9 cellular contexts compared by ENCODE assay signal in genomic region chr12:112926416-112927033, GRCh38. TPM values are rescaled to one million over a fixed set of nuclear protein-coding genes. Genes with fewer than 3 reads are reported as not detected.
DNase-seq lines count a peak whose midpoint lies in the region; TF ChIP-seq lines count a peak whose summit lies in the region.
"Not testable (repeated sequence)": the region's sequence is repeated elsewhere in the genome, so short reads cannot be mapped to it uniquely, and the experiment has no call there.
"Had no signal": no experiment of that assay in that cellular context is flagged by ENCODE, and none has a peak within 500 bp of the region (broad histone marks: within the 10 kb centered on the region; RNA-seq: fewer than 3 reads in every experiment).

No MANE protein-coding gene starts in this region.

- H3K4me1 Mint-ChIP-seq in IgD-negative memory B cell = peaks cover 14 to 30% (median 22%) of the 10 kb centered on the region in 3 donors
- not testable (repeated sequence) for H3K4me1 Mint-ChIP-seq in activated T-helper 2 cell treated with anti-CD3 and anti-CD28 coated beads, Interferon-gamma antibody, Interleukin-2, Interleukin-4, amounts not matched to agents 10 μg/mL and 5 μg/mL and 100 μg/mL, durations not matched to agents 14 hours and 24 hours and 36 hours (ENCODE audit: low read depth)

- H3K79me2 ChIP-seq in hepatocyte, parathyroid adenoma: not testable (repeated sequence)

- H3K36me3 Mint-ChIP-seq in IgD-negative memory B cell = not testable (repeated sequence)
- H3K36me3 Mint-ChIP-seq in activated T-helper 2 cell treated with anti-CD3 and anti-CD28 coated beads, Interferon-gamma antibody, Interleukin-2, Interleukin-4, amounts not matched to agents 10 μg/mL and 5 μg/mL and 100 μg/mL, durations not matched to agents 14 hours and 24 hours and 36 hours (ENCODE audit: low read depth) = peaks cover 38% of the 10 kb centered on the region

- H3K9me3 Mint-ChIP-seq in IgD-negative memory B cell = not testable (repeated sequence)
- peaks cover 10% of the 10 kb centered on the region for H3K9me3 Mint-ChIP-seq in activated T-helper 2 cell treated with anti-CD3 and anti-CD28 coated beads, Interferon-gamma antibody, Interleukin-2, Interleukin-4, amounts not matched to agents 10 μg/mL and 5 μg/mL and 100 μg/mL, durations not matched to agents 14 hours and 24 hours and 36 hours

- intact Hi-C loops in activated T-helper 2 cell treated with anti-CD3 and anti-CD28 coated beads, Interferon-gamma antibody, Interleukin-2, Interleukin-4, amounts not matched to agents 10 μg/mL and 5 μg/mL and 100 μg/mL, durations not matched to agents 14 hours and 24 hours and 36 hours (cut with micrococcal nuclease); stomach (cut with DNase I; ENCODE audit: low total_unique reads): not testable (repeated sequence)

- not testable (repeated sequence) for H3K4me1 ChIP-seq in hepatocyte (ENCODE audit: insufficient read depth)
- peaks cover 12% of the 10 kb centered on the region for H3K4me1 ChIP-seq in parathyroid adenoma
- peaks cover 3 to 15% (median 8%) of the 10 kb centered on the region in 4 donors for H3K4me1 ChIP-seq in stomach

- not testable (repeated sequence) for TF ChIP-seq CTCF in GM12865 (IDR thresholded peaks at IDR 0.05; ENCODE audit: insufficient read depth, low read depth, low read length, missing control alignments); hepatocyte (IDR thresholded peaks at IDR 0.05; ENCODE audit: poor library complexity); parathyroid adenoma (IDR thresholded peaks at IDR 0.05); stomach (IDR thresholded peaks at IDR 0.05)

- H3K4me3 Mint-ChIP-seq in IgD-negative memory B cell = peak overlapping the region in 3 of 4 donors; percentile 10 to 63 (median 61)
- not testable (repeated sequence) for H3K4me3 Mint-ChIP-seq in activated T-helper 2 cell treated with anti-CD3 and anti-CD28 coated beads, Interferon-gamma antibody, Interleukin-2, Interleukin-4, amounts not matched to agents 10 μg/mL and 5 μg/mL and 100 μg/mL, durations not matched to agents 14 hours and 24 hours and 36 hours (ENCODE audit: low read depth)

- H3K9me2 ChIP-seq in hepatocyte (replicated peaks; ENCODE audit: insufficient read depth) = not testable (repeated sequence)

- WGBS in hepatocyte (ENCODE audit: low lambda C conversion rate, missing lambda C conversion rate) = 36% methylated on average over 7 of the region's 7 CpGs
- 33 to 59% (median 40%) methylated on average over 7 of the region's 7 CpGs for WGBS in stomach, 5 donors

- not testable (repeated sequence) for H2AFZ ChIP-seq in hepatocyte, parathyroid adenoma

- not testable (repeated sequence) for H3K4me2 ChIP-seq in hepatocyte; parathyroid adenoma (ENCODE audit: low read length)

- not testable (repeated sequence) for H3K4me3 ChIP-seq in GM12865 (ENCODE audit: low read depth, low read length); hepatocyte; parathyroid adenoma (ENCODE audit: low read depth, low read length); stomach

- not testable (repeated sequence) for TF ChIP-seq POLR2A in stomach (IDR thresholded peaks at IDR 0.05)

- H4K20me1 ChIP-seq in hepatocyte (ENCODE audit: insufficient read depth, poor library complexity, severe bottlenecking) = not testable (repeated sequence)

- H3K27ac ChIP-seq in hepatocyte = peak overlapping the region; percentile 86
- H3K27ac ChIP-seq in parathyroid adenoma = peak overlapping the region; percentile 43
- peak overlapping the region in 4 of 5 donors; percentile 59 to 77 (median 72) for H3K27ac ChIP-seq in stomach

- not testable (repeated sequence) for H3K27me3 ChIP-seq in hepatocyte; parathyroid adenoma (ENCODE audit: control insufficient read depth, insufficient read depth, low read length); stomach

- H3K27ac Mint-ChIP-seq in IgD-negative memory B cell = peak overlapping the region; percentile 57 to 94 (median 91)
- H3K27ac Mint-ChIP-seq in activated T-helper 2 cell treated with anti-CD3 and anti-CD28 coated beads, Interferon-gamma antibody, Interleukin-2, Interleukin-4, amounts not matched to agents 10 μg/mL and 5 μg/mL and 100 μg/mL, durations not matched to agents 14 hours and 24 hours and 36 hours = peak overlapping the region; percentile 6

- TF ChIP-seq EP300 in stomach (IDR thresholded peaks at IDR 0.05) = not testable (repeated sequence)

- not testable (repeated sequence) for H3K9me3 ChIP-seq in hepatocyte (ENCODE audit: low read depth); parathyroid adenoma (ENCODE audit: control insufficient read depth, low read length); stomach

- H3K27me3 Mint-ChIP-seq in IgD-negative memory B cell; activated T-helper 2 cell treated with anti-CD3 and anti-CD28 coated beads, Interferon-gamma antibody, Interleukin-2, Interleukin-4, amounts not matched to agents 10 μg/mL and 5 μg/mL and 100 μg/mL, durations not matched to agents 14 hours and 24 hours and 36 hours (ENCODE audit: low read depth): not testable (repeated sequence)

- H3K36me3 ChIP-seq in hepatocyte (replicated peaks; ENCODE audit: insufficient read depth, low read depth); parathyroid adenoma (ENCODE audit: control insufficient read depth, insufficient read depth, low read length); stomach: not testable (repeated sequence)

- DNase-seq in GM12865 (ENCODE audit: low read depth) (peak; percentile 82), SIG-M5 treated with dmso at 0.1 percent for 504 hours (lab: John Stamatoyannopoulos, UW; ENCODE audit: unreplicated experiment) (peak; percentile 6), hepatocyte (ENCODE audit: low spot score) (peak; percentile 15), stomach (peak; percentile 47)
- DNase-seq in activated T-helper 2 cell treated with anti-CD3 and anti-CD28 coated beads, Interferon-gamma antibody, Interleukin-2, Interleukin-4, amounts not matched to agents 10 μg/mL and 5 μg/mL and 100 μg/mL, durations not matched to agents 14 hours and 24 hours and 36 hours (ENCODE audit: low spot score) = not testable (repeated sequence)

- not testable (repeated sequence) for H3K9ac ChIP-seq in parathyroid adenoma

RNA-seq across cellular contexts. Expression of gene OAS3, which starts 11.7 kb away (rescaled TPM):
- polyA plus RNA-seq in IgD-negative memory B cell = 12.9 TPM
- 27.2 and 29.6 TPM in 2 replicates for total RNA-seq in activated T-helper 2 cell treated with anti-CD3 and anti-CD28 coated beads, Interferon-gamma antibody, Interleukin-2, Interleukin-4, amounts not matched to agents 10 μg/mL and 5 μg/mL and 100 μg/mL, durations not matched to agents 14 hours and 24 hours and 36 hours
- 9.0 and 15.0 TPM in 2 replicates for total RNA-seq in hepatocyte
- 5.5 and 6.6 TPM in 2 replicates for polyA plus RNA-seq in hepatocyte
- total RNA-seq in stomach = 100 to 1,000 TPM in 1 of 5 donors, 10 to 100 TPM in 3, 1 to 10 TPM in 1; 7.1 to 208 (median 45.2) TPM
- 1 to 10 TPM; 5.7 to 7.1 (median 6.9) TPM for polyA plus RNA-seq in stomach

RNA-seq across cellular contexts. Expression of gene OAS1, which starts 19.8 kb away (rescaled TPM):
- 115 TPM for polyA plus RNA-seq in IgD-negative memory B cell
- 17.7 and 17.8 TPM in 2 replicates for total RNA-seq in activated T-helper 2 cell treated with anti-CD3 and anti-CD28 coated beads, Interferon-gamma antibody, Interleukin-2, Interleukin-4, amounts not matched to agents 10 μg/mL and 5 μg/mL and 100 μg/mL, durations not matched to agents 14 hours and 24 hours and 36 hours
- total RNA-seq in hepatocyte = 25.0 and 34.9 TPM in 2 replicates
- polyA plus RNA-seq in hepatocyte = 18.6 and 24.2 TPM in 2 replicates
- 10 to 100 TPM; 11.6 to 48.1 (median 14.1) TPM for total RNA-seq in stomach
- 100 to 1,000 TPM in 1 of 3 donors, 10 to 100 TPM in 2; 20.0 to 114 (median 26.2) TPM for polyA plus RNA-seq in stomach
- total RNA-seq: H1, HFFc6 had no signal

RNA-seq across cellular contexts. Expression of gene OAS2, which starts 51.8 kb away (rescaled TPM):
- polyA plus RNA-seq in IgD-negative memory B cell (44.7 TPM), hepatocyte (not detected in 2 replicates), stomach (10 to 100 TPM in 2 of 3 donors, 1 to 10 TPM in 1; 8.5 to 11.8 (median 10.9) TPM)
- total RNA-seq in activated T-helper 2 cell treated with anti-CD3 and anti-CD28 coated beads, Interferon-gamma antibody, Interleukin-2, Interleukin-4, amounts not matched to agents 10 μg/mL and 5 μg/mL and 100 μg/mL, durations not matched to agents 14 hours and 24 hours and 36 hours = 86.4 and 88.3 TPM in 2 replicates
- total RNA-seq in hepatocyte (0.44 and 0.50 TPM in 2 replicates), stomach (10 to 100 TPM in 4 of 5 donors, not detected in 1; 11.4 to 25.1 (median 19.0) TPM)
- total RNA-seq: H1 had no signal
